In the genomic region with DNA sequence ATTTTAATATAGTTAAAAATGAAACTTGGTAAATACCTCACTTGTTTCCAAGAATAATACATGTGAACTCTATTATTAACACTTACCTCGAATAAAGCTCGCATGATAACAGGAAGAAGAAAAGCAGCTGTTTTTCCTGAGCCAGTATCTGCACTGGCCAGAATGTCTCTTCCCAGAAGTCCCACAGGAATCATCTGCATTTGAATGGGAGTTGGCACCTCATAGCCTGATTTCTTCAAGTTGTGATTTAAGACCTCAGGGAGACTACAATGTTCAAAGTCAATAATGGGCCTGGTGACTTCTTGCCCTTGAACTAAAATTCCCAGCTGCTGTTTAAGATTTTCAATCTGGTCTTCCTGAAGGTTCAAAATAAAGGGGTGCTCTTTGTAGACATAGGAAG, we compare ENCODE assay signal across 16 cellular contexts. TPM values are rescaled to one million over a fixed set of nuclear protein-coding genes. Genes with fewer than 3 reads are reported as not detected.
DNase-seq lines count a peak whose midpoint lies in the region; ATAC-seq, FAIRE-seq and TF ChIP-seq lines count a peak whose summit lies in the region.
"Had no signal": no experiment of that assay in that cellular context is flagged by ENCODE, and none has a peak within 500 bp of the region (broad histone marks: within the 10 kb centered on the region; RNA-seq: fewer than 3 reads in every experiment).

No MANE protein-coding gene starts in this region.

- DNase-seq in CD14-positive monocyte (ENCODE audit: low spot score) (no peak), endothelial cell of umbilical vein (ENCODE audit: low read depth, low spot score) (peak; percentile 93), pons (ENCODE audit: low spot score) (peak; percentile 32), H4 (ENCODE audit: low spot score) (no peak), esophagus muscularis mucosa (ENCODE audit: extremely low spot score) (no peak), left colon (no peak)
- DNase-seq: activated naive CD8-positive, alpha-beta T cell treated with anti-CD3 and anti-CD28 coated beads, Interleukin-2, amount 50 U/mL, for 24 hours; dorsolateral prefrontal cortex; gastrocnemius medialis; NCI-H1417; NCI-H526; occipital lobe; stimulated activated CD4-positive, alpha-beta T cell treated with anti-CD3 and anti-CD28 coated beads, Interleukin-15, amount 100 ng/mL, for 24 hours had no signal

- H3K9ac ChIP-seq in HUES6 (ENCODE audit: low read length) (no peak overlapping the region), endothelial cell of umbilical vein (replicated peaks; ENCODE audit: extremely low read depth, insufficient read depth, low read length) (no peak overlapping the region)

- H4K20me1 ChIP-seq in endothelial cell of umbilical vein (replicated peaks; ENCODE audit: control insufficient read depth, extremely low read depth, insufficient read depth, low read length) = no peaks in the 10 kb centered on the region

- peaks cover 35% of the 10 kb centered on the region for H3K4me1 Mint-ChIP-seq in CD14-positive monocyte

- peak overlapping the region; percentile 51 for H3K27ac ChIP-seq in HUES6 (ENCODE audit: low read depth, low read length)
- H3K27ac ChIP-seq in endothelial cell of umbilical vein (ENCODE audit: insufficient read depth, low read depth, low read length) = peak overlapping the region; percentile 32
- H3K27ac ChIP-seq in esophagus muscularis mucosa (replicated peaks in 1 of 4) = peak overlapping the region in 1 of 4 donors; percentile 57

- peaks cover 10% of the 10 kb centered on the region for H3K79me2 ChIP-seq in endothelial cell of umbilical vein (ENCODE audit: control insufficient read depth, insufficient read depth, low read length)

- peaks cover 48 to 52% of the 10 kb centered on the region in 2 donors for H3K36me3 Mint-ChIP-seq in CD14-positive monocyte
- H3K36me3 Mint-ChIP-seq: IgD-negative memory B cell had no signal

- H3K9me3 Mint-ChIP-seq in CD14-positive monocyte = peaks cover 0 to 2% (median 0%) of the 10 kb centered on the region in 7 donors
- H3K9me3 Mint-ChIP-seq: activated naive CD8-positive, alpha-beta T cell treated with anti-CD3 and anti-CD28 coated beads, Interleukin-2, amount 50 U/mL, for 24 hours; IgD-negative memory B cell had no signal

- no peak for TF ChIP-seq EP300 in esophagus muscularis mucosa (IDR thresholded peaks at IDR 0.05)

- H3K9me1 ChIP-seq in endothelial cell of umbilical vein (replicated peaks; ENCODE audit: control insufficient read depth, extremely low read depth, insufficient read depth, low read length) = no peaks in the 10 kb centered on the region

- H3K4me1 ChIP-seq in HUES6 (ENCODE audit: control insufficient read depth, insufficient read depth, low read length) = peaks cover 23% of the 10 kb centered on the region
- H3K4me1 ChIP-seq in endothelial cell of umbilical vein (ENCODE audit: control insufficient read depth, extremely low read depth, insufficient read depth, low read length) = peaks cover 23% of the 10 kb centered on the region
- H3K4me1 ChIP-seq in esophagus muscularis mucosa = peaks cover 18 to 49% (median 40%) of the 10 kb centered on the region in 4 donors

- no peaks in the 10 kb centered on the region for H3K27me3 Mint-ChIP-seq in CD14-positive monocyte (ENCODE audit: low read depth in 3 of 3)
- H3K27me3 Mint-ChIP-seq: activated naive CD8-positive, alpha-beta T cell treated with anti-CD3 and anti-CD28 coated beads, Interleukin-2, amount 50 U/mL, for 24 hours; IgD-negative memory B cell had no signal

- WGBS in esophagus muscularis mucosa = 26% methylated on average over 2 of the region's 2 CpGs

- POLR2A ChIA-PET in endothelial cell of umbilical vein (lab: Charles Lee) = no interaction called here

- CTCF ChIA-PET in endothelial cell of umbilical vein (lab: Charles Lee) = interaction anchor here (0.7 to 3.7 kb wide), 4 partner anchors 33 to 171 kb away, joined by 3 to 20 read pairs (median 4); no protein-coding TSS in a partner anchor

- FAIRE-seq in endothelial cell of umbilical vein (lab: Jason Lieb, UNC) = no peak

- BruUV-seq in endothelial cell of umbilical vein (replicated peaks; lab: Mats Ljungman, UMichigan) = no TSS peak

- H3K27me3 ChIP-seq in HUES6 (ENCODE audit: control insufficient read depth, insufficient read depth, low read length) = no peaks in the 10 kb centered on the region
- H3K27me3 ChIP-seq in endothelial cell of umbilical vein (ENCODE audit: control insufficient read depth in 2 of 2, insufficient read depth in 2 of 2, low read length in 2 of 2) = no peaks in the 10 kb centered on the region
- H3K27me3 ChIP-seq in esophagus muscularis mucosa = no peaks in the 10 kb centered on the region
- H3K27me3 ChIP-seq: dorsolateral prefrontal cortex, gastrocnemius medialis had no signal

- intact Hi-C loops in CD14-positive monocyte (cut with micrococcal nuclease) (loop anchor here in 1 of 2 donors (5.0 kb wide), 1 partner anchor 44 kb away; the partner anchor contains the start of gene KIF14), endothelial cell of umbilical vein (cut with micrococcal nuclease) (no loop called here), esophagus muscularis mucosa (cut with DNase I) (loop anchor here (5.0 kb wide), 2 partner anchors 44 to 136 kb away; partner anchors contain the start of gene KIF14), left colon (cut with DNase I, micrococcal nuclease) (loop anchor here in 1 of 2 donors (5.0 kb wide), 1 partner anchor 71 kb away; the partner anchor contains the start of gene CAMSAP2)

- TF ChIP-seq POLR2A in endothelial cell of umbilical vein (IDR thresholded peaks at IDR 0.05; ENCODE audit: low read depth, low read length) = no peak
- no peak for TF ChIP-seq POLR2A in esophagus muscularis mucosa (IDR thresholded peaks at IDR 0.05; ENCODE audit: low read depth)

- no peak overlapping the region for H3K4me2 ChIP-seq in endothelial cell of umbilical vein (ENCODE audit: insufficient read depth, low read length)

- peaks cover 44% of the 10 kb centered on the region for H3K36me3 ChIP-seq in HUES6 (ENCODE audit: control insufficient read depth, insufficient read depth, low read length)
- peaks cover 3 to 10% of the 10 kb centered on the region in 2 experiments for H3K36me3 ChIP-seq in endothelial cell of umbilical vein (ENCODE audit: control insufficient read depth in 2 of 2, extremely low read depth in 1 of 2, insufficient read depth in 2 of 2, low read length in 2 of 2)
- H3K36me3 ChIP-seq in esophagus muscularis mucosa = peaks cover 19 to 54% (median 31%) of the 10 kb centered on the region in 4 donors

- H3K9me3 ChIP-seq in HUES6 (ENCODE audit: control insufficient read depth, insufficient read depth, low read depth, low read length) (no peaks in the 10 kb centered on the region), endothelial cell of umbilical vein (replicated peaks; ENCODE audit: control insufficient read depth, insufficient read depth, low read length) (no peaks in the 10 kb centered on the region), esophagus muscularis mucosa (no peaks in the 10 kb centered on the region)
- H3K9me3 ChIP-seq: gastrocnemius medialis had no signal

- peak overlapping the region in 4 of 7 donors; percentile 1 to 52 (median 36) for H3K27ac Mint-ChIP-seq in CD14-positive monocyte
- H3K27ac Mint-ChIP-seq: activated naive CD8-positive, alpha-beta T cell treated with anti-CD3 and anti-CD28 coated beads, Interleukin-2, amount 50 U/mL, for 24 hours had no signal

- H2AFZ ChIP-seq in endothelial cell of umbilical vein (ENCODE audit: low read depth, low read length) = no peak overlapping the region

- dilution Hi-C loops in endothelial cell of umbilical vein (cut with MboI; ENCODE audit: extremely low pct_ligation_motif_present, low sequenced_read_pairs) = no loop called here

- H3K4me3 ChIP-seq in HUES6 (ENCODE audit: low read depth, low read length) (0 out of 2 replicates have a peak overlapping the region, but pooled peaks have one; percentile 4), endothelial cell of umbilical vein (replicated peaks in 1 of 3; ENCODE audit: insufficient read depth in 1 of 3, low read depth in 1 of 3, low read length in 3 of 3) (no peak overlapping the region), esophagus muscularis mucosa (no peak overlapping the region)
- H3K4me3 ChIP-seq: gastrocnemius medialis had no signal

- ATAC-seq in HG03135 (IDR thresholded peaks at IDR 0.05; ENCODE audit: unreplicated experiment) (no peak), left colon (no peak)
- ATAC-seq: activated naive CD8-positive, alpha-beta T cell treated with anti-CD3 and anti-CD28 coated beads, Interleukin-2, amount 50 U/mL, for 24 hours; gastrocnemius medialis had no signal

- TF ChIP-seq CTCF in CD14-positive monocyte (IDR thresholded peaks at IDR 0.05) (no peak), endothelial cell of umbilical vein (IDR thresholded peaks at IDR 0.05; ENCODE audit: extremely low read depth in 1 of 2, insufficient read depth in 1 of 2, low read depth in 1 of 2, low read length in 2 of 2) (no peak), esophagus muscularis mucosa (IDR thresholded peaks at IDR 0.05) (no peak)

- H3K4me3 Mint-ChIP-seq in CD14-positive monocyte = no peak overlapping the region
- H3K4me3 Mint-ChIP-seq: activated naive CD8-positive, alpha-beta T cell treated with anti-CD3 and anti-CD28 coated beads, Interleukin-2, amount 50 U/mL, for 24 hours had no signal

RNA-seq across cellular contexts. Expression of gene DDX59, which starts 3.9 kb away (rescaled TPM):
- polyA plus RNA-seq in CD14-positive monocyte (10 to 100 TPM; 14.3 to 14.9 TPM), endothelial cell of umbilical vein (6.6 and 8.1 TPM in 2 replicates)
- total RNA-seq in endothelial cell of umbilical vein (17.6 and 17.7 TPM in 2 replicates), esophagus muscularis mucosa (10 to 100 TPM; 18.1 to 30.0 (median 21.7) TPM), left colon (10 to 100 TPM; 14.2 to 20.5 TPM)
- polyA plus RNA-seq in endothelial cell of umbilical vein (2011; cell fraction: cytosol; rRNA removed) = 9.5 and 11.2 TPM in 2 replicates
- 13.4 and 18.5 TPM in 2 replicates for polyA plus RNA-seq in endothelial cell of umbilical vein (2011; cell fraction: nucleus; rRNA removed)
- polyA plus RNA-seq in endothelial cell of umbilical vein (2012) = 7.2 and 10.8 TPM in 2 replicates
- 5.6 and 11.1 TPM in 2 replicates for polyA minus RNA-seq in endothelial cell of umbilical vein
- 24.7 TPM for polyA minus RNA-seq in endothelial cell of umbilical vein (2011; cell fraction: cytosol; rRNA and poly(A)+ RNA removed)
- 9.5 and 11.3 TPM in 2 replicates for polyA minus RNA-seq in endothelial cell of umbilical vein (2011; cell fraction: nucleus; rRNA and poly(A)+ RNA removed)
- total RNA-seq in H4 (2014; rRNA removed; shearing (Covaris generic)) = 16.3 and 18.8 TPM in 2 replicates

RNA-seq across cellular contexts. Expression of gene KIF14, which starts 45.3 kb away (rescaled TPM):
- polyA plus RNA-seq in CD14-positive monocyte (under 1 TPM; 0.05 to 0.18 TPM), endothelial cell of umbilical vein (1.0 and 1.5 TPM in 2 replicates)
- total RNA-seq in endothelial cell of umbilical vein (12.6 and 13.8 TPM in 2 replicates), esophagus muscularis mucosa (under 1 TPM in 3 of 4 donors, not detected in 1; under 0.01 to 0.17 (median 0.17) TPM), left colon (1 to 10 TPM in 1 of 2 donors, under 1 TPM in 1; 0.67 to 2.0 TPM)
- polyA plus RNA-seq in endothelial cell of umbilical vein (2011; cell fraction: cytosol; rRNA removed) = 2.7 and 2.8 TPM in 2 replicates
- 4.9 and 9.2 TPM in 2 replicates for polyA plus RNA-seq in endothelial cell of umbilical vein (2011; cell fraction: nucleus; rRNA removed)
- 3.1 and 7.2 TPM in 2 replicates for polyA plus RNA-seq in endothelial cell of umbilical vein (2012)
- 2.5 and 2.9 TPM in 2 replicates for polyA minus RNA-seq in endothelial cell of umbilical vein
- 17.1 TPM for polyA minus RNA-seq in endothelial cell of umbilical vein (2011; cell fraction: cytosol; rRNA and poly(A)+ RNA removed)
- 4.7 and 8.8 TPM in 2 replicates for polyA minus RNA-seq in endothelial cell of umbilical vein (2011; cell fraction: nucleus; rRNA and poly(A)+ RNA removed)
- 10.4 and 13.5 TPM in 2 replicates for total RNA-seq in H4 (2014; rRNA removed; shearing (Covaris generic))

Comparison
In these comparisons a context has a peak if more than half of its experiments do, and no peak if none do; other contexts are left out.
1. DNase-seq: peak in endothelial cell of umbilical vein (single experiment) and pons (single experiment); none in CD14-positive monocyte (single experiment), H4 (single experiment), esophagus muscularis mucosa (single experiment) and left colon (0 of 2).